1 cellular context compared by ENCODE assay signal in genomic region chr9:86953181-86953580, GRCh38.
TF ChIP-seq lines count a peak whose summit lies in the region.

No MANE protein-coding gene starts in this region.

TF ChIP-seq in IMR-90, 13 proteins besides CTCF, POLR2A, EP300 and RAD21 (continued from another document):
- TF ChIP-seq MAZ (IDR thresholded peaks at IDR 0.05; ENCODE audit: borderline replicate concordance, low read depth, low read length) (no peak), ELK1 (IDR thresholded peaks at IDR 0.05; ENCODE audit: borderline replicate concordance, low read depth, low read length) (no peak), RFX5 (IDR thresholded peaks at IDR 0.05; ENCODE audit: low read depth, low read length) (no peak), SMC3 (IDR thresholded peaks at IDR 0.05; ENCODE audit: low read depth, low read length) (no peak), MXI1 (IDR thresholded peaks at IDR 0.05; ENCODE audit: borderline replicate concordance, low read depth, low read length) (no peak), CHD1 (IDR thresholded peaks at IDR 0.05; ENCODE audit: low read depth, low read length) (no peak), CEBPB (IDR thresholded peaks at IDR 0.05; ENCODE audit: low read depth, low read length) (no peak)
